ENCODE assay signal across 8 cellular contexts in the genomic region with DNA sequence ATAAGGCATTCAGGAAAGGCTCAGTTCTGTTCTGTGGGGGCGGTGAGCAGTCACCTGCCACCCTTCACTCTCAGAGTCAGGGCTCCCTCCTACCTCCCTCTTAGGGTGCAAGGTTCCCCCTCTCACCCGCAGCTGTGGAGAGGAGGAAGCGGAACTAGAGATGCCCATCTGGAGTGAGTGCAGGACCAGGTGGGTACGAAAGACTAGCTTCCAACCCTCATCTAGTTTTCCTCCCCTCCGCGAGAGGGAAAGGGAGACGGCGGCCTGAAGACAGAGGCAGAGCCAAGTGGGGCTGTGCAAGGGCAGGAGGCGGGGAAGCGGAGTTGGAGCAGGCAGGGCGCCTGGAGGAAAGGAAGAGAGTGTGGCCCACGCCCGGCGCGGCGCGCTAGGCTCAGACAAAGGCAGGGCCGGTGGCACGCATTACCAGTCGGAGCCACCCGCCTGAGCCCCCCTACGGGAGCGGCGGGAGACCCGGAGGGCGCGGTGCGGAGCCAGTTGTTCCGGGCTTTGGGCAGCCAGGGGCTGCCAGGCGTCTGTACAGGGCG. TPM values are rescaled to one million over a fixed set of nuclear protein-coding genes. Genes with fewer than 3 reads are reported as not detected.
A peak's percentile ranks its signal among the peaks of the same experiment; 100 is the strongest.
DNase-seq lines count a peak whose midpoint lies in the region; ATAC-seq, FAIRE-seq and TF ChIP-seq lines count a peak whose summit lies in the region.

No MANE protein-coding gene starts in this region.

- peaks cover 11% of the 10 kb centered on the region for H3K4me1 ChIP-seq in GM12878 (ENCODE audit: control insufficient read depth, insufficient read depth, low read length)
- H3K4me1 ChIP-seq in right lobe of liver: peaks cover 0 to 10% (median 3%) of the 10 kb centered on the region in 4 donors

- H3K9me3 ChIP-seq in GM12878 (replicated peaks; ENCODE audit: control insufficient read depth, insufficient read depth, low read length) (no peaks in the 10 kb centered on the region), right lobe of liver (no peaks in the 10 kb centered on the region)

- peak overlapping the region; percentile 98 for H3K4me2 ChIP-seq in GM12878 (ENCODE audit: control insufficient read depth, insufficient read depth)

- peaks cover 3% of the 10 kb centered on the region; the same call in 1 of the 2 replicates for H3K79me2 ChIP-seq in GM12878 (ENCODE audit: control insufficient read depth, insufficient read depth, low read length)

- SMC1A ChIA-PET in GM12878 (lab: Charles Lee; ENCODE audit: uncharacterized antibody, unreplicated experiment): interaction anchor here (0.6 to 5.1 kb wide), 9 partner anchors 9 to 135 kb away, joined by 3 to 92 read pairs (median 9); a partner anchor contains a TSS

- H3K9ac ChIP-seq in GM12878 (ENCODE audit: control insufficient read depth, insufficient read depth, low read length): peak overlapping the region; percentile 57; the same call in 1 of the 2 replicates

- CTCF ChIA-PET in AG04449 (lab: Yijun Ruan, JAX): interaction anchor here (1.0 to 21.1 kb wide), 20 partner anchors 9 to 340 kb away, joined by 3 to 412 read pairs (median 12); a partner anchor contains a TSS
- CTCF ChIA-PET in GM12878 (lab: Yijun Ruan, JAX): interaction anchor here (0.7 to 16.4 kb wide), 19 partner anchors 10 to 144 kb away, joined by 3 to 391 read pairs (median 10); a partner anchor contains a TSS

- TF ChIP-seq RAD21 in GM12878 (IDR thresholded peaks at IDR 0.05; ENCODE audit: insufficient read depth, low read depth, low read length): no peak

- no peak for TF ChIP-seq EP300 in GM12878 (IDR thresholded peaks at IDR 0.05; ENCODE audit: borderline replicate concordance in 1 of 2, control insufficient read depth in 1 of 2, low read depth in 2 of 2, low read length in 2 of 2)

- ATAC-seq in GM18520 (IDR thresholded peaks at IDR 0.05; ENCODE audit: unreplicated experiment): peak; percentile 2
- ATAC-seq in GM12878: peak; percentile 7
- ATAC-seq in right lobe of liver: peak in 1 of 4 donors; percentile 1

- RAD21 ChIA-PET in GM12878 (lab: Charles Lee; ENCODE audit: unreplicated experiment): interaction anchor here (1.0 to 13.5 kb wide), 10 partner anchors 9 to 92 kb away, joined by 3 to 291 read pairs (median 16); a partner anchor contains a TSS

- intact Hi-C loops in GM12878 (cut with micrococcal nuclease; ENCODE audit: unreplicated experiment) (loop anchor here (1.0 to 2.0 kb wide), 4 partner anchors 27 to 64 kb away; a partner anchor contains a TSS), right lobe of liver (cut with DNase I) (loop anchor here (5.0 to 10.0 kb wide), 3 partner anchors 57 to 139 kb away; a partner anchor contains a TSS)

- BruUV-seq in GM12878 (replicated peaks; lab: Mats Ljungman, UMichigan): no TSS peak

- DNase-seq in AG04449 (ENCODE audit: low read depth, low spot score) (no peak), HL-60 (ENCODE audit: low read depth in 1 of 2, low spot score in 1 of 2) (peak; percentile 68 to 76), GM12878 (ENCODE audit: low read depth, low spot score) (no peak), right lobe of liver (peak in 2 of 3 donors; percentile 50 to 66), NK-92 (lab: John Stamatoyannopoulos, UW; ENCODE audit: unreplicated experiment) (no peak), cerebellar cortex (ENCODE audit: low spot score) (no peak)
- DNase-seq in stimulated activated CD4-positive, alpha-beta T cell treated with anti-CD3 and anti-CD28 coated beads, Interleukin-4, amount 100 ng/mL, for 24 hours: no peak

- no peaks in the 10 kb centered on the region for H3K27me3 ChIP-seq in HL-60 (ENCODE audit: insufficient read depth, poor library complexity, severe bottlenecking)
- no peaks in the 10 kb centered on the region for H3K27me3 ChIP-seq in GM12878 (replicated peaks in 1 of 2; ENCODE audit: control insufficient read depth in 2 of 2, insufficient read depth in 2 of 2, low read length in 1 of 2)
- H3K27me3 ChIP-seq in right lobe of liver: no peaks in the 10 kb centered on the region

- H4K20me1 ChIP-seq in GM12878 (ENCODE audit: control insufficient read depth, insufficient read depth): no peaks in the 10 kb centered on the region

- peak overlapping the region; percentile 64 for H2AFZ ChIP-seq in GM12878 (ENCODE audit: control insufficient read depth, low read depth, low read length)

- H3K36me3 ChIP-seq in GM12878 (ENCODE audit: control insufficient read depth in 2 of 2, insufficient read depth in 2 of 2, low read length in 1 of 2) (no peaks in the 10 kb centered on the region), right lobe of liver (no peaks in the 10 kb centered on the region)

- POLR2A ChIA-PET in AG04449 (lab: Yijun Ruan, JAX) (interaction anchor here (1.1 to 2.9 kb wide), 6 partner anchors 8 to 64 kb away, joined by 5 to 13 read pairs (median 10); a partner anchor contains a TSS), GM12878 (lab: Charles Lee) (interaction anchor here (1.0 to 13.6 kb wide), 8 partner anchors 9 to 142 kb away, joined by 3 to 358 read pairs (median 14); a partner anchor contains a TSS)

- TF ChIP-seq CTCF in AG04449 (IDR thresholded peaks at IDR 0.05; ENCODE audit: insufficient read depth, low read length, missing control alignments): no peak
- TF ChIP-seq CTCF in HL-60 (IDR thresholded peaks at IDR 0.05; ENCODE audit: insufficient read depth, low read length): no peak
- TF ChIP-seq CTCF in GM12878 (IDR thresholded peaks at IDR 0.05 in 2 of 3, conservative IDR thresholded peaks at IDR 0.05 in 1 of 3; ENCODE audit: control insufficient read depth in 2 of 3, extremely low read depth in 1 of 3, insufficient read depth in 1 of 3, low read depth in 3 of 3, low read length in 3 of 3): no peak
- no peak for TF ChIP-seq CTCF in right lobe of liver (IDR thresholded peaks at IDR 0.05)

- H3K27ac ChIP-seq in HL-60 (replicated peaks) (peak overlapping the region; percentile 43), GM12878 (ENCODE audit: control insufficient read depth, insufficient read depth) (peak overlapping the region; percentile 62), right lobe of liver (peak overlapping the region in 1 of 3 donors; percentile 64)

- in situ Hi-C loops in GM12878 (cut with MboI): no loop called here

- TF ChIP-seq POLR2A in GM12878 (IDR thresholded peaks at IDR 0.05; ENCODE audit: low read depth, low read length): no peak
- TF ChIP-seq POLR2A in right lobe of liver (IDR thresholded peaks at IDR 0.05): no peak

- peak; percentile 54 for FAIRE-seq in GM12878 (lab: Jason Lieb, UNC)

- WGBS in GM12878 (ENCODE audit: insufficient coverage, insufficient replicate concordance, low lambda C conversion rate, missing lambda C conversion rate): 10% methylated on average over 27 of the region's 31 CpGs
- 18% methylated on average over 17 of the region's 31 CpGs for WGBS in right lobe of liver (ENCODE audit: insufficient coverage, low coverage, low lambda C conversion rate, missing lambda C conversion rate)

- H3K4me3 ChIP-seq in AG04449 (ENCODE audit: low read depth, low read length): peak overlapping the region; percentile 32
- peak overlapping the region; percentile 75 for H3K4me3 ChIP-seq in HL-60 (replicated peaks; ENCODE audit: insufficient read depth, low read length)
- peak overlapping the region; percentile 62 for H3K4me3 ChIP-seq in GM12878
- peak overlapping the region; percentile 31 to 66 (median 62) for H3K4me3 ChIP-seq in right lobe of liver

RNA-seq across cellular contexts. Expression of a gene that starts 7.3 kb away (rescaled TPM):
- 20.9 and 22.0 TPM in 2 replicates for total RNA-seq in GM12878 (2013; cell fraction: nucleolus; rRNA removed)
- total RNA-seq in GM12878 (2014; rRNA removed) (12.0 and 15.3 TPM in 2 replicates), GM12878 (2014; rRNA removed; fragmentation: Illumina TruSeq; extraction: Trizol) (0.40 and 0.60 TPM in 2 replicates), GM12878 (2021) (15.7 and 15.9 TPM in 2 replicates), right lobe of liver (10 to 100 TPM in 1 of 6 experiments, 1 to 10 TPM in 3, under 1 TPM in 2; 0.15 to 13.0 (median 1.9) TPM)
- polyA plus RNA-seq in GM12878 (2011; ENCODE audit: low read depth): 0.67 TPM
- polyA plus RNA-seq in GM12878 (2011; rRNA removed) (0.89 and 3.9 TPM in 2 replicates), GM12878 (2014; fragmentation: Illumina TruSeq; extraction: Trizol) (0.09 TPM in 1 of 2 replicates, not detected in the other), GM12878 (2014; fragmentation: Nextera tagmentation; extraction: Ambion mirVana) (not detected), GM12878 (2014; rRNA removed) (18.8 and 21.0 TPM in 2 replicates), GM12878 (2016; fragmentation: Nextera tagmentation; extraction: Ambion mirVana) (1 to 10 TPM; 4.6 TPM)
- polyA plus RNA-seq in GM12878 (2011; cell fraction: cytosol; rRNA removed): 13.3 and 32.6 TPM in 2 replicates
- polyA plus RNA-seq in GM12878 (2011; cell fraction: nucleus; rRNA removed): 26.2 and 34.2 TPM in 2 replicates
- polyA plus RNA-seq in GM12878 (2012): 5.0 and 10.6 TPM in 2 replicates
- polyA minus RNA-seq in GM12878 (2011; rRNA and poly(A)+ RNA removed): 0.44 and 2.4 TPM in 2 replicates
- 5.6 and 7.6 TPM in 2 replicates for polyA minus RNA-seq in GM12878 (2011; cell fraction: cytosol; rRNA and poly(A)+ RNA removed)
- polyA minus RNA-seq in GM12878 (2011; cell fraction: nucleus; rRNA and poly(A)+ RNA removed): 6.2 and 11.8 TPM in 2 replicates

RNA-seq across cellular contexts. Expression of a gene that starts 19.5 kb away (rescaled TPM):
- total RNA-seq in GM12878 (2013; cell fraction: nucleolus; rRNA removed): 33.1 and 35.4 TPM in 2 replicates
- 36.0 and 42.0 TPM in 2 replicates for total RNA-seq in GM12878 (2014; rRNA removed)
- 16.8 and 19.2 TPM in 2 replicates for total RNA-seq in GM12878 (2014; rRNA removed; fragmentation: Illumina TruSeq; extraction: Trizol)
- 75.4 and 81.0 TPM in 2 replicates for total RNA-seq in GM12878 (2021)
- polyA plus RNA-seq in GM12878 (2011; ENCODE audit: low read depth): 8.1 TPM
- 10.0 and 14.1 TPM in 2 replicates for polyA plus RNA-seq in GM12878 (2011; rRNA removed)
- 12.3 and 18.9 TPM in 2 replicates for polyA plus RNA-seq in GM12878 (2011; cell fraction: cytosol; rRNA removed)
- polyA plus RNA-seq in GM12878 (2011; cell fraction: nucleus; rRNA removed): 53.4 and 220 TPM in 2 replicates
- 13.9 and 24.5 TPM in 2 replicates for polyA plus RNA-seq in GM12878 (2012)
- polyA plus RNA-seq in GM12878 (2014; fragmentation: Illumina TruSeq; extraction: Trizol): 3.2 and 15.9 TPM in 2 replicates
- polyA plus RNA-seq in GM12878 (2014; fragmentation: Nextera tagmentation; extraction: Ambion mirVana): under 1 TPM; 0.18 to 0.62 TPM
- 49.0 and 58.5 TPM in 2 replicates for polyA plus RNA-seq in GM12878 (2014; rRNA removed)
- polyA plus RNA-seq in GM12878 (2016; fragmentation: Nextera tagmentation; extraction: Ambion mirVana): 10 to 100 TPM; 36.5 to 38.0 TPM
- 12.5 and 16.2 TPM in 2 replicates for polyA minus RNA-seq in GM12878 (2011; rRNA and poly(A)+ RNA removed)
- 13.1 and 13.9 TPM in 2 replicates for polyA minus RNA-seq in GM12878 (2011; cell fraction: cytosol; rRNA and poly(A)+ RNA removed)
- 11.1 and 35.8 TPM in 2 replicates for polyA minus RNA-seq in GM12878 (2011; cell fraction: nucleus; rRNA and poly(A)+ RNA removed)
- 1 to 10 TPM; 1.1 to 4.6 (median 3.1) TPM for total RNA-seq in right lobe of liver

RNA-seq across cellular contexts. Expression of a gene that starts 27.4 kb away (rescaled TPM):
- total RNA-seq in GM12878 (2013; cell fraction: nucleolus; rRNA removed): 126 and 167 TPM in 2 replicates
- 82.3 and 90.7 TPM in 2 replicates for total RNA-seq in GM12878 (2014; rRNA removed)
- total RNA-seq in GM12878 (2014; rRNA removed; fragmentation: Illumina TruSeq; extraction: Trizol): 43.6 and 46.7 TPM in 2 replicates
- 118 and 124 TPM in 2 replicates for total RNA-seq in GM12878 (2021)
- 16.1 TPM for polyA plus RNA-seq in GM12878 (2011; ENCODE audit: low read depth)
- 28.1 and 38.1 TPM in 2 replicates for polyA plus RNA-seq in GM12878 (2011; rRNA removed)
- 63.7 and 70.0 TPM in 2 replicates for polyA plus RNA-seq in GM12878 (2011; cell fraction: cytosol; rRNA removed)
- polyA plus RNA-seq in GM12878 (2011; cell fraction: nucleus; rRNA removed): 103 and 138 TPM in 2 replicates
- polyA plus RNA-seq in GM12878 (2012): 45.5 and 47.2 TPM in 2 replicates
- polyA plus RNA-seq in GM12878 (2014; fragmentation: Illumina TruSeq; extraction: Trizol): 8.6 and 31.1 TPM in 2 replicates
- 1 to 10 TPM in 1 of 2 experiments, under 1 TPM in 1; 0.79 to 2.6 TPM for polyA plus RNA-seq in GM12878 (2014; fragmentation: Nextera tagmentation; extraction: Ambion mirVana)
- 78.2 and 85.5 TPM in 2 replicates for polyA plus RNA-seq in GM12878 (2014; rRNA removed)
- 10 to 100 TPM; 13.5 to 45.1 TPM for polyA plus RNA-seq in GM12878 (2016; fragmentation: Nextera tagmentation; extraction: Ambion mirVana)
- 43.4 and 59.9 TPM in 2 replicates for polyA minus RNA-seq in GM12878 (2011; rRNA and poly(A)+ RNA removed)
- polyA minus RNA-seq in GM12878 (2011; cell fraction: cytosol; rRNA and poly(A)+ RNA removed): 25.1 and 27.3 TPM in 2 replicates
- 71.0 and 116 TPM in 2 replicates for polyA minus RNA-seq in GM12878 (2011; cell fraction: nucleus; rRNA and poly(A)+ RNA removed)
- total RNA-seq in right lobe of liver: 10 to 100 TPM in 3 of 6 experiments, 1 to 10 TPM in 3; 6.1 to 10.8 (median 10.0) TPM

RNA-seq across cellular contexts. Expression of a gene that starts 43.5 kb away (rescaled TPM):
- total RNA-seq in GM12878 (2013; cell fraction: nucleolus; rRNA removed): 37.7 and 45.6 TPM in 2 replicates
- total RNA-seq in GM12878 (2014; rRNA removed): 15.5 and 18.2 TPM in 2 replicates
- 6.2 and 7.6 TPM in 2 replicates for total RNA-seq in GM12878 (2014; rRNA removed; fragmentation: Illumina TruSeq; extraction: Trizol)
- 30.3 and 36.6 TPM in 2 replicates for total RNA-seq in GM12878 (2021)
- polyA plus RNA-seq in GM12878 (2011; ENCODE audit: low read depth): 8.6 TPM
- polyA plus RNA-seq in GM12878 (2011; rRNA removed): 10.2 and 23.1 TPM in 2 replicates
- polyA plus RNA-seq in GM12878 (2011; cell fraction: cytosol; rRNA removed): 30.5 and 48.8 TPM in 2 replicates
- 173 and 211 TPM in 2 replicates for polyA plus RNA-seq in GM12878 (2011; cell fraction: nucleus; rRNA removed)
- polyA plus RNA-seq in GM12878 (2012): 21.0 and 23.7 TPM in 2 replicates
- polyA plus RNA-seq in GM12878 (2014; fragmentation: Illumina TruSeq; extraction: Trizol): 1.1 and 5.1 TPM in 2 replicates
- 1 to 10 TPM in 1 of 2 experiments, under 1 TPM in 1; 0.82 to 2.3 TPM for polyA plus RNA-seq in GM12878 (2014; fragmentation: Nextera tagmentation; extraction: Ambion mirVana)
- polyA plus RNA-seq in GM12878 (2014; rRNA removed): 33.3 and 47.9 TPM in 2 replicates
- 10 to 100 TPM; 35.3 to 35.8 TPM for polyA plus RNA-seq in GM12878 (2016; fragmentation: Nextera tagmentation; extraction: Ambion mirVana)
- polyA minus RNA-seq in GM12878 (2011; rRNA and poly(A)+ RNA removed): 15.1 and 21.8 TPM in 2 replicates
- 16.8 and 19.9 TPM in 2 replicates for polyA minus RNA-seq in GM12878 (2011; cell fraction: cytosol; rRNA and poly(A)+ RNA removed)
- polyA minus RNA-seq in GM12878 (2011; cell fraction: nucleus; rRNA and poly(A)+ RNA removed): 27.6 and 54.2 TPM in 2 replicates
- 10 to 100 TPM in 4 of 6 experiments, 1 to 10 TPM in 2; 3.7 to 24.0 (median 13.6) TPM for total RNA-seq in right lobe of liver

RNA-seq across cellular contexts. Expression of a gene that starts 44.6 kb away (rescaled TPM):
- total RNA-seq in GM12878 (2013; cell fraction: nucleolus; rRNA removed): 4.6 and 6.3 TPM in 2 replicates
- total RNA-seq in GM12878 (2014; rRNA removed) (6.9 and 7.1 TPM in 2 replicates), GM12878 (2014; rRNA removed; fragmentation: Illumina TruSeq; extraction: Trizol) (0.49 and 0.74 TPM in 2 replicates), GM12878 (2021) (5.8 and 7.1 TPM in 2 replicates), right lobe of liver (100 to 1,000 TPM; 236 to 518 (median 365) TPM)
- polyA plus RNA-seq in GM12878 (2011; ENCODE audit: low read depth): 2.0 TPM
- polyA plus RNA-seq in GM12878 (2011; rRNA removed) (2.3 and 5.2 TPM in 2 replicates), GM12878 (2014; fragmentation: Illumina TruSeq; extraction: Trizol) (0.25 and 0.82 TPM in 2 replicates), GM12878 (2014; fragmentation: Nextera tagmentation; extraction: Ambion mirVana) (under 1 TPM; 0.50 to 0.82 TPM), GM12878 (2014; rRNA removed) (5.9 and 9.9 TPM in 2 replicates), GM12878 (2016; fragmentation: Nextera tagmentation; extraction: Ambion mirVana) (10 to 100 TPM in 1 of 2 experiments, 1 to 10 TPM in 1; 9.7 to 11.3 TPM)
- 6.7 and 11.9 TPM in 2 replicates for polyA plus RNA-seq in GM12878 (2011; cell fraction: cytosol; rRNA removed)
- 14.0 and 14.8 TPM in 2 replicates for polyA plus RNA-seq in GM12878 (2011; cell fraction: nucleus; rRNA removed)
- polyA plus RNA-seq in GM12878 (2012): 3.0 and 4.4 TPM in 2 replicates
- polyA minus RNA-seq in GM12878 (2011; rRNA and poly(A)+ RNA removed): 1.8 and 3.0 TPM in 2 replicates
- polyA minus RNA-seq in GM12878 (2011; cell fraction: cytosol; rRNA and poly(A)+ RNA removed): 2.9 and 7.5 TPM in 2 replicates
- polyA minus RNA-seq in GM12878 (2011; cell fraction: nucleus; rRNA and poly(A)+ RNA removed): 2.9 and 3.5 TPM in 2 replicates

Comparison
In these comparisons a context has a peak if more than half of its experiments do, and no peak if none do; other contexts are left out.
1. DNase-seq: peak in HL-60 (2 of 2) and right lobe of liver (2 of 3); none in AG04449 (single experiment), GM12878 (single experiment), stimulated activated CD4-positive, alpha-beta T cell treated with anti-CD3 and anti-CD28 coated beads, Interleukin-4, amount 100 ng/mL, for 24 hours (single experiment), NK-92 (single experiment) and cerebellar cortex (single experiment).
2. Peak in every context shown above with its lines, with median percentiles within 50 percentile points of each other: H3K4me3 ChIP-seq.